Comparison of ENCODE assay signal across 20 cellular contexts in the genomic region with DNA sequence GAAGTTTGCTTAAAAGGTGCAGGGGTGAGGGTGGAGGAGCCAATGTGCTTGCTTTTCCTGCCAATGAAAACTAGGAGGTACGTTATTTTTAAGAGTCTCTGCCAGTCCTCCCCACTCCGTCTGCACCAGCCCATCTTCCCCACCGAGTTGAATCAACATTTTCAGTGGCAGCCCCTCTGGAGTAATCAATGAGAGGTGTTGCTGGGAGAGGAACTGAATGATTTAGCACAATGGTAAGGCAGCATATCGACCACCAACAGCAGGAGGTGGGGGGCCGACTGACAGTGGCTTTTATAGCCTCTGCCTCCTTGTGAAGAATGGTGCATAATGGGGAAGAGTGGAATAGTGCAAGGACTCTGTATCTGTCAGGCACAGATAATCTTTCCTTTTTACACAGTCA.
DNase-seq lines count a peak whose midpoint lies in the region; ATAC-seq and TF ChIP-seq lines count a peak whose summit lies in the region.
"Had no signal": no experiment of that assay in that cellular context is flagged by ENCODE, and none has a peak within 500 bp of the region (broad histone marks: within the 10 kb centered on the region; RNA-seq: fewer than 3 reads in every experiment).

No MANE protein-coding gene starts in this region.

- TF ChIP-seq CTCF in GM23338 (conservative IDR thresholded peaks at IDR 0.05; ENCODE audit: low read depth in 2 of 2) = no peak
- no peak for TF ChIP-seq CTCF in endodermal cell (conservative IDR thresholded peaks at IDR 0.05)
- no peak for TF ChIP-seq CTCF in mucosa of descending colon (IDR thresholded peaks at IDR 0.05)

- H3K79me1 ChIP-seq in mesenchymal stem cell (replicated peaks; ENCODE audit: low read length, poor library complexity, severe bottlenecking) = no peaks in the 10 kb centered on the region
- no peaks in the 10 kb centered on the region for H3K79me1 ChIP-seq in neuronal stem cell (ENCODE audit: low read depth, low read length)

- H3K9me3 Mint-ChIP-seq in GM23338 (peaks cover 9% of the 10 kb centered on the region), endodermal cell (peaks cover 16% of the 10 kb centered on the region)
- H3K9me3 Mint-ChIP-seq: HFFc6 had no signal

- no peak overlapping the region for H3K9ac ChIP-seq in endodermal cell (ENCODE audit: extremely low read depth, low read length, poor library complexity, severe bottlenecking)
- H3K9ac ChIP-seq in mesenchymal stem cell (ENCODE audit: low read length) = no peak overlapping the region
- no peak overlapping the region for H3K9ac ChIP-seq in neuronal stem cell (ENCODE audit: low read depth, low read length, poor library complexity)
- H3K9ac ChIP-seq in Karpas-422 (ENCODE audit: low read length) = no peak overlapping the region
- H3K9ac ChIP-seq: BLaER1 had no signal

- H4K20me1 ChIP-seq in GM23338 (replicated peaks; ENCODE audit: insufficient read depth) (no peaks in the 10 kb centered on the region), Karpas-422 (ENCODE audit: insufficient read depth, low read depth, low read length) (no peaks in the 10 kb centered on the region)
- H4K20me1 ChIP-seq: BLaER1 had no signal

- H3K4me3 ChIP-seq in GM23338 (no peak overlapping the region), endodermal cell (ENCODE audit: low read length) (peak overlapping the region; percentile 28), mesenchymal stem cell (ENCODE audit: insufficient read depth in 1 of 2, low read depth in 1 of 2, low read length in 2 of 2) (no peak overlapping the region), neuronal stem cell (ENCODE audit: low read length in 2 of 2) (no peak overlapping the region), mucosa of descending colon (no peak overlapping the region), Karpas-422 (ENCODE audit: low read length) (no peak overlapping the region)
- H3K4me3 ChIP-seq: BLaER1 had no signal

- H2BK12ac ChIP-seq in mesenchymal stem cell (ENCODE audit: low read length in 2 of 2) (no peak overlapping the region), neuronal stem cell (ENCODE audit: low read length) (no peak overlapping the region)

- H3K27ac Mint-ChIP-seq in GM23338 (no peak overlapping the region), endodermal cell (peak overlapping the region; percentile 50)
- H3K27ac Mint-ChIP-seq: CD14-positive monocyte; CD4-positive, alpha-beta memory T cell; HFFc6; IgD-negative memory B cell had no signal

- H3K4me1 Mint-ChIP-seq in GM23338 (peaks cover 40% of the 10 kb centered on the region), endodermal cell (peaks cover 45% of the 10 kb centered on the region)
- H3K4me1 Mint-ChIP-seq: CD14-positive monocyte; CD4-positive, alpha-beta memory T cell; IgD-negative memory B cell had no signal

- no peaks in the 10 kb centered on the region for H3F3A ChIP-seq in GM23338 (replicated peaks; ENCODE audit: low read depth)

- H3K4me2 ChIP-seq in GM23338 (no peak overlapping the region), mesenchymal stem cell (ENCODE audit: low read length, poor library complexity, severe bottlenecking) (no peak overlapping the region), neuronal stem cell (ENCODE audit: insufficient read depth, low read length, poor library complexity, severe bottlenecking) (no peak overlapping the region), Karpas-422 (ENCODE audit: low read depth, low read length, poor library complexity, severe bottlenecking) (no peak overlapping the region)
- H3K4me2 ChIP-seq: BLaER1 had no signal

- no peak overlapping the region for H2BK15ac ChIP-seq in mesenchymal stem cell (ENCODE audit: low read depth, poor library complexity, severe bottlenecking)
- H2BK15ac ChIP-seq in neuronal stem cell (ENCODE audit: low read length) = no peak overlapping the region

- H2BK5ac ChIP-seq in mesenchymal stem cell (ENCODE audit: low read depth, low read length, poor library complexity, severe bottlenecking) (no peak overlapping the region), neuronal stem cell (ENCODE audit: low read length) (no peak overlapping the region)

- H3K9me3 ChIP-seq in endodermal cell (ENCODE audit: control insufficient read depth, low read length) (peaks cover 40% of the 10 kb centered on the region), mesenchymal stem cell (ENCODE audit: control insufficient read depth, low read length) (no peaks in the 10 kb centered on the region), neuronal stem cell (replicated peaks in 1 of 2; ENCODE audit: control insufficient read depth in 2 of 2, insufficient read depth in 1 of 2, low read depth in 1 of 2, low read length in 2 of 2) (no peaks in the 10 kb centered on the region), mucosa of descending colon (peaks cover 19% of the 10 kb centered on the region), Karpas-422 (ENCODE audit: low read length) (no peaks in the 10 kb centered on the region; the same call in 1 of the 2 replicates)
- H3K9me3 ChIP-seq: BLaER1 had no signal

- H3K4me3 Mint-ChIP-seq in GM23338 = no peak overlapping the region
- no peak overlapping the region for H3K4me3 Mint-ChIP-seq in endodermal cell
- H3K4me3 Mint-ChIP-seq: CD14-positive monocyte; CD4-positive, alpha-beta memory T cell; HFFc6; IgD-negative memory B cell had no signal

- no peak overlapping the region for H3K4ac ChIP-seq in mesenchymal stem cell (ENCODE audit: low read depth in 1 of 2, low read length in 2 of 2)
- H3K4ac ChIP-seq in neuronal stem cell (ENCODE audit: low read length) = no peak overlapping the region

- H2AK5ac ChIP-seq in mesenchymal stem cell (ENCODE audit: low read length, severe bottlenecking) = no peak overlapping the region
- H2AK5ac ChIP-seq in neuronal stem cell (ENCODE audit: low read depth, low read length) = no peak overlapping the region

- intact Hi-C loops in mucosa of descending colon (cut with DNase I, micrococcal nuclease) = no loop called here

- H3K27ac ChIP-seq in GM23338 (ENCODE audit: low read depth) (no peak overlapping the region), endodermal cell (ENCODE audit: low read depth, low read length) (peak overlapping the region; percentile 30), mesenchymal stem cell (ENCODE audit: low read length, poor library complexity, severe bottlenecking) (no peak overlapping the region), neuronal stem cell (replicated peaks; ENCODE audit: low read length) (no peak overlapping the region), Karpas-422 (ENCODE audit: low read length) (no peak overlapping the region)
- H3K27ac ChIP-seq: BLaER1 had no signal

- no peak overlapping the region for H2BK120ac ChIP-seq in mesenchymal stem cell (ENCODE audit: low read depth, low read length)
- no peak overlapping the region for H2BK120ac ChIP-seq in neuronal stem cell (ENCODE audit: low read depth, low read length)

- H3K79me2 ChIP-seq in GM23338 (replicated peaks; ENCODE audit: insufficient read depth) (no peaks in the 10 kb centered on the region), Karpas-422 (ENCODE audit: low read length) (no peaks in the 10 kb centered on the region)

- H3K14ac ChIP-seq in mesenchymal stem cell (ENCODE audit: low read length in 2 of 2) = no peak overlapping the region
- H3K14ac ChIP-seq in neuronal stem cell (ENCODE audit: low read length) = no peak overlapping the region

- 34% methylated on average over 5 of the region's 5 CpGs; no CpG with 5 or more reads in 1 of the 2 experiments for WGBS in endodermal cell (ENCODE audit: insufficient coverage in 1 of 2, insufficient read length in 1 of 2), 2 experiments
- 2% methylated on average over 2 of the region's 5 CpGs for WGBS in mesenchymal stem cell
- no CpG with 5 or more reads among the region's 5 CpGs for WGBS in neuronal stem cell (ENCODE audit: extremely low coverage in 2 of 2, insufficient read length in 2 of 2, insufficient replicate concordance in 1 of 2), 2 donors

- ATAC-seq in GM23338 (no peak), mucosa of descending colon (no peak), GM18520 (IDR thresholded peaks at IDR 0.05; ENCODE audit: unreplicated experiment) (no peak)
- ATAC-seq: HCT116, HepG2 had no signal

- H3K36me3 Mint-ChIP-seq in GM23338 (ENCODE audit: low read depth) (peaks cover 11% of the 10 kb centered on the region; the same call in 2 of the 3 replicates), endodermal cell (ENCODE audit: low read depth) (peaks cover 10% of the 10 kb centered on the region)
- H3K36me3 Mint-ChIP-seq: CD14-positive monocyte; CD4-positive, alpha-beta memory T cell; IgD-negative memory B cell had no signal

- no peaks in the 10 kb centered on the region for H3K9me2 ChIP-seq in GM23338 (ENCODE audit: insufficient read depth)
- H3K9me2 ChIP-seq in Karpas-422 (replicated peaks; ENCODE audit: insufficient read depth, low read length) = no peaks in the 10 kb centered on the region

- H4K8ac ChIP-seq in mesenchymal stem cell (ENCODE audit: low read length) = no peak overlapping the region
- H4K8ac ChIP-seq in neuronal stem cell (ENCODE audit: low read depth, low read length) = no peak overlapping the region

- H3K27me3 Mint-ChIP-seq in GM23338 (ENCODE audit: insufficient read depth, low read depth, poor library complexity) = peaks cover 8% of the 10 kb centered on the region
- H3K27me3 Mint-ChIP-seq in endodermal cell (ENCODE audit: insufficient read depth) = no peaks in the 10 kb centered on the region
- H3K27me3 Mint-ChIP-seq: CD4-positive, alpha-beta memory T cell; IgD-negative memory B cell had no signal

- no peaks in the 10 kb centered on the region for H3K36me3 ChIP-seq in GM23338 (ENCODE audit: insufficient read depth)
- H3K36me3 ChIP-seq in endodermal cell (ENCODE audit: control insufficient read depth, insufficient read depth, low read length) = no peaks in the 10 kb centered on the region
- no peaks in the 10 kb centered on the region for H3K36me3 ChIP-seq in mesenchymal stem cell (ENCODE audit: control insufficient read depth in 1 of 2, insufficient read depth in 2 of 2, low read depth in 1 of 2, low read length in 2 of 2)
- H3K36me3 ChIP-seq in neuronal stem cell (replicated peaks in 1 of 2; ENCODE audit: control insufficient read depth in 2 of 2, insufficient read depth in 2 of 2, low read length in 2 of 2) = no peaks in the 10 kb centered on the region
- no peaks in the 10 kb centered on the region for H3K36me3 ChIP-seq in mucosa of descending colon (ENCODE audit: low read depth)
- no peaks in the 10 kb centered on the region for H3K36me3 ChIP-seq in Karpas-422 (ENCODE audit: insufficient read depth, low read length)
- H3K36me3 ChIP-seq: BLaER1 had no signal

- H4K91ac ChIP-seq in mesenchymal stem cell (ENCODE audit: low read length) (peak overlapping the region; percentile 27), neuronal stem cell (ENCODE audit: low read depth, low read length, poor library complexity) (no peak overlapping the region)

- DNase-seq in GM23338 (ENCODE audit: low spot score) (no peak), endodermal cell (peak; percentile 60), mesenchymal stem cell (no peak), neuronal stem cell (ENCODE audit: low spot score) (no peak), anterior cingulate cortex (lab: John Stamatoyannopoulos, UW) (no peak), mucosa of descending colon (no peak), Karpas-422 (no peak)
- DNase-seq: 8988T; CD4-positive, alpha-beta memory T cell; DMS53; DND-41; EL; HFFc6; KBM-7 had no signal

- H3K18ac ChIP-seq in mesenchymal stem cell (ENCODE audit: low read depth in 1 of 2, low read length in 2 of 2) (no peak overlapping the region), neuronal stem cell (ENCODE audit: low read length) (no peak overlapping the region)

- no peak overlapping the region for H3K23ac ChIP-seq in mesenchymal stem cell (ENCODE audit: low read length in 2 of 2)
- H3K23ac ChIP-seq in neuronal stem cell (ENCODE audit: low read depth, low read length, poor library complexity) = no peak overlapping the region

- H3K27me3 ChIP-seq in GM23338 (ENCODE audit: insufficient read depth) (no peaks in the 10 kb centered on the region), endodermal cell (ENCODE audit: control insufficient read depth, insufficient read depth, low read length, poor library complexity, severe bottlenecking) (no peaks in the 10 kb centered on the region), mesenchymal stem cell (ENCODE audit: control insufficient read depth in 1 of 2, insufficient read depth in 1 of 2, low read length in 2 of 2) (peaks cover 0 to 9% of the 10 kb centered on the region in 2 experiments), neuronal stem cell (ENCODE audit: control insufficient read depth in 3 of 3, insufficient read depth in 3 of 3, low read depth in 1 of 3, low read length in 3 of 3) (no peaks in the 10 kb centered on the region), Karpas-422 (ENCODE audit: low read length) (no peaks in the 10 kb centered on the region)
- H3K27me3 ChIP-seq: BLaER1 had no signal

- peak overlapping the region; percentile 60; the same call in 1 of the 2 replicates for H2AFZ ChIP-seq in GM23338
- no peak overlapping the region for H2AFZ ChIP-seq in mesenchymal stem cell (ENCODE audit: low read depth, low read length)
- peak overlapping the region; percentile 39 for H2AFZ ChIP-seq in neuronal stem cell (ENCODE audit: low read length)
- H2AFZ ChIP-seq in Karpas-422 (ENCODE audit: low read length) = no peak overlapping the region

- H3K4me1 ChIP-seq in GM23338 (ENCODE audit: insufficient read depth) (peaks cover 10% of the 10 kb centered on the region), endodermal cell (ENCODE audit: control insufficient read depth, insufficient read depth, low read length) (no peaks in the 10 kb centered on the region), mesenchymal stem cell (ENCODE audit: control insufficient read depth, insufficient read depth, low read depth, low read length) (no peaks in the 10 kb centered on the region), neuronal stem cell (ENCODE audit: control insufficient read depth in 2 of 2, insufficient read depth in 1 of 2, low read depth in 1 of 2, low read length in 2 of 2) (peaks cover 0 to 6% of the 10 kb centered on the region in 2 donors), mucosa of descending colon (ENCODE audit: low read depth) (no peaks in the 10 kb centered on the region), Karpas-422 (ENCODE audit: low read length) (no peaks in the 10 kb centered on the region)
- H3K4me1 ChIP-seq: BLaER1 had no signal

Comparison
In these comparisons a context has a peak if more than half of its experiments do, and no peak if none do; other contexts are left out.
1. H2AFZ ChIP-seq: peak in GM23338 (single experiment) and neuronal stem cell (single experiment); none in mesenchymal stem cell (single experiment) and Karpas-422 (single experiment).